In the genomic region with DNA sequence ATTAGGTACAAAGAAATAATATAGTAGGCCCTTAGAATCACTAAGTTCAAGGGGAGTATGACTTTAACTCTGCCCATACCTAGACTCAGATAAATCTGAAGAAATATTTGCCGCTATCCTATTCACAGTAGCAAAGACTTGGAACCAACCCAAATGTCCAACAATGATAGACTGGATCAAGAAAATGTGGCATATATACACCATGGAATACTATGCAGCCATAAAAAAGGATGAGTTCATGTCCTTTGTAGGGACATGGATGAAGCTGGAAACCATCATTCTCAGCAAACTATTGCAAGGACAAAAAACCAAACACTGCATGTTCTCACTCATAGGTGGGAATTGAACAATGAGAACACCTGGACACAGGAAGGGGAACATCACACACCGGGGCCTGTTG, we compare ENCODE assay signal across 2 cellular contexts.
A peak's percentile ranks its signal among the peaks of the same experiment; 100 is the strongest.
TF ChIP-seq lines count a peak whose summit lies in the region.

No MANE protein-coding gene starts in this region.

TF ChIP-seq in HEK293, 187 proteins besides CTCF, POLR2A, EP300 and RAD21:
- TF ChIP-seq ZNF146 (tag by site-specific recombination; IDR thresholded peaks at IDR 0.05) = peak; percentile 79

TF ChIP-seq in K562, 482 proteins besides CTCF, POLR2A, EP300 and RAD21:
- peak; percentile 14 for TF ChIP-seq RBM25 (IDR thresholded peaks at IDR 0.05; ENCODE audit: low read depth, low read length, severe bottlenecking)
- peak; percentile 71 for TF ChIP-seq ZNF146 (CRISPR knock-in tag; IDR thresholded peaks at IDR 0.05; ENCODE audit: unreplicated experiment)
- peak; percentile 20 to 26; a peak in 1 of 4 replicates for TF ChIP-seq KDM1A (IDR thresholded peaks at IDR 0.05)
- TF ChIP-seq BCOR (IDR thresholded peaks at IDR 0.05) = peak; percentile 72; the same call in 1 of the 2 replicates
